8 cellular contexts compared by ENCODE assay signal in the genomic region with DNA sequence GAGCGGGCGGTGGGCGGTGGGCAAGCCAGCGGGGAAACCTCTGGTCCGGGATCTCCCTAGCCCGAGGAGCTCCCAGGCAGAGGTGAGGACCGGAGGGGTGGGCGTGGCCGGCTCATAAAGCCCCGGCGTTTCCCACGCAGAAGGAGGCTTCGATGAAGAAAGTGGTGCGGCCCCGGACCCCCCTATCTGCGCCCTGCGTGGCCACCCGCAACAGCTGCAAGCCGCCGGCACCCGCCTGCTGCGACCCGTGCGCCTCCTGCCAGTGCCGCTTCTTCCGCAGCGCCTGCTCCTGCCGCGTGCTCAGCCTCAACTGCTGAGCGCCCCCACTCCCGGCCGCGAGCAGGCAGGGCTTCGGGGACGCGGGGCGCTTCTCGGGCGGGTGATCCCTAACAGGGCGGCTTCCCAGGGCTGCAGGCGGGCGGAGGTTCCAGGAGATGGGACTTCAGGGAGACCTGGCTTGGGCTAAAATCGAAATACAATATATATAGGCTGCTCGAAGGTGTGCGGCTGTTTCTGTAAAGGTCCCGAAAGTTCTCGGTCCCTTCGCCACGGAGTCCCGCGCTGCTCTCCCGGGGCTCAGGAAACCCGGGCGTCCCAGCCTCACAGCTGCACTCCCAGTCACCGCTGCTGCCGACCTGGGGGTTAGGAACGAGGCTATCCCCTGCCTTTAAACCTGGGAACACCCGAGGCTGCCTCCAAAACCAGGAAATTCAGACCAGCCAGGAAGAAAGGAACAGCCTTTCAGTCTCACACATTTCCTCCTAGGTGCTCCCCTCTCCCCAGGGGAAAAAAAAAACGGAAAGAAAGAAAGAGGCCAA. TPM values are rescaled to one million over a fixed set of nuclear protein-coding genes. Genes with fewer than 3 reads are reported as not detected.
DNase-seq lines count a peak whose midpoint lies in the region; ATAC-seq, FAIRE-seq and TF ChIP-seq lines count a peak whose summit lies in the region.

No MANE protein-coding gene starts in this region.

- H3K27ac Mint-ChIP-seq in central memory CD8-positive, alpha-beta T cell (ENCODE audit: low read depth), result no peak overlapping the region

- TF ChIP-seq POLR2A in Peyer's patch (IDR thresholded peaks at IDR 0.05), result no peak

- intact Hi-C loops in left lung (cut with DNase I), result no loop called here

- no peak for TF ChIP-seq CTCF in Peyer's patch (IDR thresholded peaks at IDR 0.05)
- TF ChIP-seq CTCF in left lung (IDR thresholded peaks at IDR 0.05), result no peak

- DNase-seq in Peyer's patch, result peak; percentile 27 to 64 (median 51)
- no peak for DNase-seq in central memory CD8-positive, alpha-beta T cell (ENCODE audit: low spot score in 2 of 2)
- DNase-seq in left lung, result peak; percentile 45 to 87
- DNase-seq in stimulated activated naive CD8-positive, alpha-beta T cell treated with anti-CD3 and anti-CD28 coated beads, Interleukin-15, Interleukin-2, amounts not matched to agents 100 U/mL and 50 U/mL, for 24 hours, result peak; percentile 35
- no peak for DNase-seq in GM19239 (ENCODE audit: insufficient read length, low spot score)
- no peak for DNase-seq in NCI-H146 (lab: John Stamatoyannopoulos, UW)
- DNase-seq in SIG-M5 (lab: John Stamatoyannopoulos, UW), result no peak

- H3K27me3 ChIP-seq in Peyer's patch (no peaks in the 10 kb centered on the region), left lung (peaks cover 0 to 13% of the 10 kb centered on the region in 2 donors)

- no peaks in the 10 kb centered on the region for H3K9me3 Mint-ChIP-seq in central memory CD8-positive, alpha-beta T cell

- peaks cover 10% of the 10 kb centered on the region for H3K4me1 Mint-ChIP-seq in central memory CD8-positive, alpha-beta T cell

- no peaks in the 10 kb centered on the region for H3K9me3 ChIP-seq in Peyer's patch
- no peaks in the 10 kb centered on the region for H3K9me3 ChIP-seq in left lung

- peaks cover 15% of the 10 kb centered on the region for H3K27me3 Mint-ChIP-seq in central memory CD8-positive, alpha-beta T cell

- H3K4me3 ChIP-seq in Peyer's patch (peak overlapping the region; percentile 12 to 52 (median 44)), left lung (peak overlapping the region; percentile 26 to 32)

- no peak for FAIRE-seq in GM19239 (lab: Jason Lieb, UNC)

- H3K4me1 ChIP-seq in Peyer's patch, result peaks cover 0 to 11% (median 5%) of the 10 kb centered on the region in 4 donors
- peaks cover 0 to 13% of the 10 kb centered on the region in 2 donors for H3K4me1 ChIP-seq in left lung

- H3K36me3 ChIP-seq in Peyer's patch (no peaks in the 10 kb centered on the region), left lung (peaks cover 0 to 12% of the 10 kb centered on the region in 2 donors)

- H3K27ac ChIP-seq in Peyer's patch, result no peak overlapping the region
- no peak overlapping the region for H3K27ac ChIP-seq in left lung

- H3K36me3 Mint-ChIP-seq in central memory CD8-positive, alpha-beta T cell (ENCODE audit: insufficient read depth), result peaks cover 5% of the 10 kb centered on the region

- H3K4me3 Mint-ChIP-seq in central memory CD8-positive, alpha-beta T cell, result peak overlapping the region; percentile 65

- peak; percentile 46 for ATAC-seq in central memory CD8-positive, alpha-beta T cell (replicated peaks; ENCODE audit: extremely low read depth, poor library complexity, severe bottlenecking)
- ATAC-seq in left lung (peak; percentile 89), HG02870 (IDR thresholded peaks at IDR 0.05; ENCODE audit: unreplicated experiment) (no peak)
- ATAC-seq in stimulated activated naive CD8-positive, alpha-beta T cell treated with anti-CD3 and anti-CD28 coated beads, Interleukin-15, Interleukin-2, amounts not matched to agents 100 U/mL and 50 U/mL, for 24 hours, result peak; percentile 44

RNA-seq across cellular contexts. Expression of a gene that starts 27.8 kb away (rescaled TPM):
- total RNA-seq in Peyer's patch, result not detected
- total RNA-seq in left lung, result under 1 TPM in 1 of 2 donors, not detected in 1; 0.79 TPM

RNA-seq across cellular contexts. Expression of a gene that starts 34.1 kb away (rescaled TPM):
- total RNA-seq in Peyer's patch, result 10 to 100 TPM; 46.9 to 52.4 (median 49.4) TPM
- total RNA-seq in left lung, result 100 to 1,000 TPM in 1 of 2 donors, 10 to 100 TPM in 1; 89.1 to 112 TPM

Comparison
In these comparisons a context has a peak if more than half of its experiments do, and no peak if none do; other contexts are left out.
1. DNase-seq: peak in Peyer's patch (3 of 3), left lung (2 of 2) and stimulated activated naive CD8-positive, alpha-beta T cell treated with anti-CD3 and anti-CD28 coated beads, Interleukin-15, Interleukin-2, amounts not matched to agents 100 U/mL and 50 U/mL, for 24 hours (single experiment); none in central memory CD8-positive, alpha-beta T cell (0 of 2), GM19239 (single experiment), NCI-H146 (single experiment) and SIG-M5 (single experiment).